In genomic region chr13:39037880-39038568, GRCh38 we compare ENCODE assay signal across 1 cellular context.
A peak's percentile ranks its signal among the peaks of the same experiment; 100 is the strongest.
TF ChIP-seq lines count a peak whose summit lies in the region.

Gene NHLRC3, plus strand, starts transcription at chr13:39038456. Its CDS starts 184 bp downstream, at chr13:39038640.
Gene PROSER1, minus strand, starts transcription at chr13:39038089. Its CDS starts 847 bp downstream, at chr13:39037242.

TF ChIP-seq in K562, 482 proteins besides CTCF, POLR2A, EP300 and RAD21 (continued from another document and continues in another):
- TF ChIP-seq, protein P1, sequence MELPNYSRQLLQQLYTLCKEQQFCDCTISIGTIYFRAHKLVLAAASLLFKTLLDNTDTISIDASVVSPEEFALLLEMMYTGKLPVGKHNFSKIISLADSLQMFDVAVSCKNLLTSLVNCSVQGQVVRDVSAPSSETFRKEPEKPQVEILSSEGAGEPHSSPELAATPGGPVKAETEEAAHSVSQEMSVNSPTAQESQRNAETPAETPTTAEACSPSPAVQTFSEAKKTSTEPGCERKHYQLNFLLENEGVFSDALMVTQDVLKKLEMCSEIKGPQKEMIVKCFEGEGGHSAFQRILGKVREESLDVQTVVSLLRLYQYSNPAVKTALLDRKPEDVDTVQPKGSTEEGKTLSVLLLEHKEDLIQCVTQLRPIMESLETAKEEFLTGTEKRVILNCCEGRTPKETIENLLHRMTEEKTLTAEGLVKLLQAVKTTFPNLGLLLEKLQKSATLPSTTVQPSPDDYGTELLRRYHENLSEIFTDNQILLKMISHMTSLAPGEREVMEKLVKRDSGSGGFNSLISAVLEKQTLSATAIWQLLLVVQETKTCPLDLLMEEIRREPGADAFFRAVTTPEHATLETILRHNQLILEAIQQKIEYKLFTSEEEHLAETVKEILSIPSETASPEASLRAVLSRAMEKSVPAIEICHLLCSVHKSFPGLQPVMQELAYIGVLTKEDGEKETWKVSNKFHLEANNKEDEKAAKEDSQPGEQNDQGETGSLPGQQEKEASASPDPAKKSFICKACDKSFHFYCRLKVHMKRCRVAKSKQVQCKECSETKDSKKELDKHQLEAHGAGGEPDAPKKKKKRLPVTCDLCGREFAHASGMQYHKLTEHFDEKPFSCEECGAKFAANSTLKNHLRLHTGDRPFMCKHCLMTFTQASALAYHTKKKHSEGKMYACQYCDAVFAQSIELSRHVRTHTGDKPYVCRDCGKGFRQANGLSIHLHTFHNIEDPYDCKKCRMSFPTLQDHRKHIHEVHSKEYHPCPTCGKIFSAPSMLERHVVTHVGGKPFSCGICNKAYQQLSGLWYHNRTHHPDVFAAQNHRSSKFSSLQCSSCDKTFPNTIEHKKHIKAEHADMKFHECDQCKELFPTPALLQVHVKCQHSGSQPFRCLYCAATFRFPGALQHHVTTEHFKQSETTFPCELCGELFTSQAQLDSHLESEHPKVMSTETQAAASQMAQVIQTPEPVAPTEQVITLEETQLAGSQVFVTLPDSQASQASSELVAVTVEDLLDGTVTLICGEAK (IDR thresholded peaks at IDR 0.05), result peak; percentile 75
- TF ChIP-seq, protein P1 (CRISPR knock-in tag; IDR thresholded peaks at IDR 0.05), result no peak
- no peak for TF ChIP-seq ZNF507 (tag; conservative IDR thresholded peaks at IDR 0.05)
- TF ChIP-seq RHOXF2B (CRISPR knock-in tag; conservative IDR thresholded peaks at IDR 0.05), result no peak
- no peak for TF ChIP-seq ZNF668 (CRISPR knock-in tag; IDR thresholded peaks at IDR 0.05)
- peak; percentile 69; the same call in 1 of the 2 replicates for TF ChIP-seq RB1 (IDR thresholded peaks at IDR 0.05; ENCODE audit: low read depth)
- peak; percentile 32; the same call in 1 of the 2 replicates for TF ChIP-seq PML (IDR thresholded peaks at IDR 0.05; ENCODE audit: low read length)
- TF ChIP-seq ZNF263 (CRISPR knock-in tag; IDR thresholded peaks at IDR 0.05; ENCODE audit: borderline replicate concordance), result peak; percentile 83
- TF ChIP-seq HNRNPLL (IDR thresholded peaks at IDR 0.05; ENCODE audit: low read depth, low read length, poor library complexity, severe bottlenecking), result peak; percentile 46
- TF ChIP-seq U2AF2 (optimal IDR thresholded peaks at IDR 0.05; ENCODE audit: low read depth, low read length), result no peak
- TF ChIP-seq ZNF695 (CRISPR knock-in tag; IDR thresholded peaks at IDR 0.05), result no peak
- TF ChIP-seq, protein P2, sequence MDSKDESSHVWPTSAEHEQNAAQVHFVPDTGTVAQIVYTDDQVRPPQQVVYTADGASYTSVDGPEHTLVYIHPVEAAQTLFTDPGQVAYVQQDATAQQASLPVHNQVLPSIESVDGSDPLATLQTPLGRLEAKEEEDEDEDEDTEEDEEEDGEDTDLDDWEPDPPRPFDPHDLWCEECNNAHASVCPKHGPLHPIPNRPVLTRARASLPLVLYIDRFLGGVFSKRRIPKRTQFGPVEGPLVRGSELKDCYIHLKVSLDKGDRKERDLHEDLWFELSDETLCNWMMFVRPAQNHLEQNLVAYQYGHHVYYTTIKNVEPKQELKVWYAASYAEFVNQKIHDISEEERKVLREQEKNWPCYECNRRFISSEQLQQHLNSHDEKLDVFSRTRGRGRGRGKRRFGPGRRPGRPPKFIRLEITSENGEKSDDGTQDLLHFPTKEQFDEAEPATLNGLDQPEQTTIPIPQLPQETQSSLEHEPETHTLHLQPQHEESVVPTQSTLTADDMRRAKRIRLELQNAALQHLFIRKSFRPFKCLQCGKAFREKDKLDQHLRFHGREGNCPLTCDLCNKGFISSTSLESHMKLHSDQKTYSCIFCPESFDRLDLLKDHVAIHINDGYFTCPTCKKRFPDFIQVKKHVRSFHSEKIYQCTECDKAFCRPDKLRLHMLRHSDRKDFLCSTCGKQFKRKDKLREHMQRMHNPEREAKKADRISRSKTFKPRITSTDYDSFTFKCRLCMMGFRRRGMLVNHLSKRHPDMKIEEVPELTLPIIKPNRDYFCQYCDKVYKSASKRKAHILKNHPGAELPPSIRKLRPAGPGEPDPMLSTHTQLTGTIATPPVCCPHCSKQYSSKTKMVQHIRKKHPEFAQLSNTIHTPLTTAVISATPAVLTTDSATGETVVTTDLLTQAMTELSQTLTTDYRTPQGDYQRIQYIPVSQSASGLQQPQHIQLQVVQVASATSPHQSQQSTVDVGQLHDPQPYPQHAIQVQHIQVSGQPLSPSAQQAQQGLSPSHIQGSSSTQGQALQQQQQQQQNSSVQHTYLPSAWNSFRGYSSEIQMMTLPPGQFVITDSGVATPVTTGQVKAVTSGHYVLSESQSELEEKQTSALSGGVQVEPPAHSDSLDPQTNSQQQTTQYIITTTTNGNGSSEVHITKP (IDR thresholded peaks at IDR 0.05; ENCODE audit: partially characterized antibody), result no peak
- TF ChIP-seq TAL1 (IDR thresholded peaks at IDR 0.05), result peak; percentile 29; the same call in 1 of the 2 replicates
- no peak for TF ChIP-seq POU5F1 (IDR thresholded peaks at IDR 0.05; ENCODE audit: borderline replicate concordance, low read depth, low read length, partially characterized antibody)
- TF ChIP-seq POLR2G (IDR thresholded peaks at IDR 0.05; ENCODE audit: low read depth, low read length), result peak; percentile 87
- TF ChIP-seq ZNF175 (CRISPR knock-in tag; IDR thresholded peaks at IDR 0.05; ENCODE audit: low read depth), result no peak
- no peak for TF ChIP-seq SIRT6 (IDR thresholded peaks at IDR 0.05; ENCODE audit: low read depth, low read length)
- TF ChIP-seq ZNF589 (CRISPR knock-in tag; IDR thresholded peaks at IDR 0.05; ENCODE audit: low read depth), result no peak
- no peak for TF ChIP-seq SOX6 (IDR thresholded peaks at IDR 0.05)
- TF ChIP-seq TCF3 (CRISPR knock-in tag; IDR thresholded peaks at IDR 0.05), result no peak
- no peak for TF ChIP-seq KDM1A (IDR thresholded peaks at IDR 0.05)
- TF ChIP-seq, protein P3, sequence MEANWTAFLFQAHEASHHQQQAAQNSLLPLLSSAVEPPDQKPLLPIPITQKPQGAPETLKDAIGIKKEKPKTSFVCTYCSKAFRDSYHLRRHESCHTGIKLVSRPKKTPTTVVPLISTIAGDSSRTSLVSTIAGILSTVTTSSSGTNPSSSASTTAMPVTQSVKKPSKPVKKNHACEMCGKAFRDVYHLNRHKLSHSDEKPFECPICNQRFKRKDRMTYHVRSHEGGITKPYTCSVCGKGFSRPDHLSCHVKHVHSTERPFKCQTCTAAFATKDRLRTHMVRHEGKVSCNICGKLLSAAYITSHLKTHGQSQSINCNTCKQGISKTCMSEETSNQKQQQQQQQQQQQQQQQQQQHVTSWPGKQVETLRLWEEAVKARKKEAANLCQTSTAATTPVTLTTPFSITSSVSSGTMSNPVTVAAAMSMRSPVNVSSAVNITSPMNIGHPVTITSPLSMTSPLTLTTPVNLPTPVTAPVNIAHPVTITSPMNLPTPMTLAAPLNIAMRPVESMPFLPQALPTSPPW (CRISPR knock-in tag; IDR thresholded peaks at IDR 0.05), result peak; percentile 73; the same call in 1 of the 2 replicates
- peak; percentile 67 for TF ChIP-seq USF1 (CRISPR knock-in tag; IDR thresholded peaks at IDR 0.05)
- TF ChIP-seq L3MBTL2 (IDR thresholded peaks at IDR 0.05), result peak; percentile 95
- TF ChIP-seq DACH1 (IDR thresholded peaks at IDR 0.05; ENCODE audit: partially characterized antibody), result peak; percentile 91
- TF ChIP-seq RBM22 (IDR thresholded peaks at IDR 0.05; ENCODE audit: low read depth, low read length, poor library complexity, severe bottlenecking), result peak; percentile 44
- TF ChIP-seq NFRKB (IDR thresholded peaks at IDR 0.05; ENCODE audit: low read depth), result no peak; the same call in 1 of the 2 replicates
- no peak for TF ChIP-seq SREBF2 (CRISPR knock-in tag; IDR thresholded peaks at IDR 0.05)
- peak; percentile 68 for TF ChIP-seq SIN3B (IDR thresholded peaks at IDR 0.05; ENCODE audit: low read depth)
- no peak for TF ChIP-seq MAFK (IDR thresholded peaks at IDR 0.05; ENCODE audit: low read length)
- no peak for TF ChIP-seq KLF1 (tag; IDR thresholded peaks at IDR 0.05)
- TF ChIP-seq FOXA3 (CRISPR knock-in tag; conservative IDR thresholded peaks at IDR 0.05 in 1 of 2, IDR thresholded peaks at IDR 0.05 in 1 of 2), result no peak
- peak; percentile 96 for TF ChIP-seq CREM (IDR thresholded peaks at IDR 0.05; ENCODE audit: low read depth)
- no peak for TF ChIP-seq ZNF644 (tag; IDR thresholded peaks at IDR 0.05; ENCODE audit: low read depth)
- no peak for TF ChIP-seq TCFL5 (CRISPR knock-in tag; conservative IDR thresholded peaks at IDR 0.05)
- TF ChIP-seq IRF2 (CRISPR knock-in tag; IDR thresholded peaks at IDR 0.05), result no peak
- no peak for TF ChIP-seq SMARCA5 (IDR thresholded peaks at IDR 0.05)
- TF ChIP-seq KDM4B (IDR thresholded peaks at IDR 0.05; ENCODE audit: borderline replicate concordance in 2 of 2, low read depth in 1 of 2), result peak in 1 of 2 experiments; percentile 4; a peak in 1 of 4 replicates
- no peak for TF ChIP-seq KDM2B (CRISPR knock-in tag; IDR thresholded peaks at IDR 0.05)
- no peak for TF ChIP-seq ZNF232 (CRISPR knock-in tag; IDR thresholded peaks at IDR 0.05)
- TF ChIP-seq LARP7 (IDR thresholded peaks at IDR 0.05), result peak; percentile 89; the same call in 1 of the 2 replicates
- TF ChIP-seq TARDBP (IDR thresholded peaks at IDR 0.05), result no peak
- no peak for TF ChIP-seq NFYB (IDR thresholded peaks at IDR 0.05; ENCODE audit: extremely low read depth, insufficient read length)
- no peak for TF ChIP-seq ZKSCAN1 (IDR thresholded peaks at IDR 0.05; ENCODE audit: low read depth, low read length)
- no peak for TF ChIP-seq ZNF239 (CRISPR knock-in tag; IDR thresholded peaks at IDR 0.05)
- TF ChIP-seq, protein P4, sequence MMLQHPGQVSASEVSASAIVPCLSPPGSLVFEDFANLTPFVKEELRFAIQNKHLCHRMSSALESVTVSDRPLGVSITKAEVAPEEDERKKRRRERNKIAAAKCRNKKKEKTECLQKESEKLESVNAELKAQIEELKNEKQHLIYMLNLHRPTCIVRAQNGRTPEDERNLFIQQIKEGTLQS (IDR thresholded peaks at IDR 0.05), result no peak
- TF ChIP-seq, protein P4 (CRISPR knock-in tag; conservative IDR thresholded peaks at IDR 0.05), result no peak
- peak; percentile 25; the same call in 1 of the 2 replicates for TF ChIP-seq CREB3L1 (IDR thresholded peaks at IDR 0.05; ENCODE audit: borderline replicate concordance, low read depth)
- peak in 1 of 2 experiments; percentile 54; a peak in 1 of 4 replicates for TF ChIP-seq SIN3A (IDR thresholded peaks at IDR 0.05; ENCODE audit: borderline replicate concordance in 2 of 2, control insufficient read depth in 1 of 2, low read depth in 2 of 2, low read length in 2 of 2)
- TF ChIP-seq MEF2D (tag; conservative IDR thresholded peaks at IDR 0.05; ENCODE audit: low read depth), result no peak
- TF ChIP-seq RCOR1 (IDR thresholded peaks at IDR 0.05; ENCODE audit: borderline replicate concordance in 1 of 2, low read depth in 2 of 2, low read length in 2 of 2), result no peak
- no peak for TF ChIP-seq MLLT1 (IDR thresholded peaks at IDR 0.05)
- no peak for TF ChIP-seq SMARCB1 (IDR thresholded peaks at IDR 0.05; ENCODE audit: insufficient read length, low read depth)
- no peak for TF ChIP-seq GATA2 (CRISPR knock-in tag; IDR thresholded peaks at IDR 0.05)
